ENCODE assay signal across 1 cellular context in genomic region chr1:236845830-236846229, GRCh38.
TF ChIP-seq lines count a peak whose summit lies in the region.

No MANE protein-coding gene starts in this region.

TF ChIP-seq in HepG2, 621 proteins besides CTCF, POLR2A, EP300 and RAD21 (continued from another document and continues in another):
- TF ChIP-seq ARID5B (CRISPR knock-in tag; IDR thresholded peaks at IDR 0.05): peak; percentile 74
- no peak for TF ChIP-seq TBP (CRISPR knock-in tag; IDR thresholded peaks at IDR 0.05)
- no peak for TF ChIP-seq ZNF598 (CRISPR knock-in tag; IDR thresholded peaks at IDR 0.05; ENCODE audit: borderline replicate concordance)
- no peak for TF ChIP-seq POGZ (CRISPR knock-in tag; IDR thresholded peaks at IDR 0.05)
- TF ChIP-seq HMG20A (CRISPR knock-in tag; IDR thresholded peaks at IDR 0.05; ENCODE audit: borderline replicate concordance): 0 out of 2 replicates have a peak, but pooled peaks have one; percentile 49
- no peak for TF ChIP-seq SAFB2 (CRISPR knock-in tag; IDR thresholded peaks at IDR 0.05; ENCODE audit: borderline replicate concordance, low read depth)
- TF ChIP-seq ZNF18 (CRISPR knock-in tag; IDR thresholded peaks at IDR 0.05; ENCODE audit: insufficient replicate concordance): no peak
- TF ChIP-seq FOSL2 (CRISPR knock-in tag; IDR thresholded peaks at IDR 0.05): 0 out of 2 replicates have a peak, but pooled peaks have one; percentile 14
- TF ChIP-seq ZSCAN20 (CRISPR knock-in tag; IDR thresholded peaks at IDR 0.05; ENCODE audit: borderline replicate concordance): no peak
- no peak for TF ChIP-seq ZMAT3 (CRISPR knock-in tag; conservative IDR thresholded peaks at IDR 0.05)
- no peak for TF ChIP-seq ZNF207 (IDR thresholded peaks at IDR 0.05; ENCODE audit: borderline replicate concordance)
- TF ChIP-seq SMAD9 (CRISPR knock-in tag; IDR thresholded peaks at IDR 0.05): no peak
- TF ChIP-seq ZNF577 (CRISPR knock-in tag; IDR thresholded peaks at IDR 0.05; ENCODE audit: borderline replicate concordance, low read depth): no peak
- TF ChIP-seq ZNF576 (CRISPR knock-in tag; IDR thresholded peaks at IDR 0.05): no peak
- no peak for TF ChIP-seq ZBTB8A (CRISPR knock-in tag; IDR thresholded peaks at IDR 0.05; ENCODE audit: borderline replicate concordance, low read depth)
- no peak for TF ChIP-seq RNF219 (CRISPR knock-in tag; IDR thresholded peaks at IDR 0.05)
- no peak for TF ChIP-seq ZNF558 (CRISPR knock-in tag; IDR thresholded peaks at IDR 0.05; ENCODE audit: borderline replicate concordance)
- TF ChIP-seq ZNF124 (CRISPR knock-in tag; IDR thresholded peaks at IDR 0.05): no peak
- TF ChIP-seq ZNF546 (CRISPR knock-in tag; conservative IDR thresholded peaks at IDR 0.05): no peak
- no peak for TF ChIP-seq ZBTB42 (CRISPR knock-in tag; IDR thresholded peaks at IDR 0.05)
- TF ChIP-seq ZNF432 (CRISPR knock-in tag; IDR thresholded peaks at IDR 0.05; ENCODE audit: borderline replicate concordance): no peak
- TF ChIP-seq FOXO1 (CRISPR knock-in tag; IDR thresholded peaks at IDR 0.05): no peak
- no peak for TF ChIP-seq RFX3 (CRISPR knock-in tag; IDR thresholded peaks at IDR 0.05)
- TF ChIP-seq MLX (CRISPR knock-in tag; IDR thresholded peaks at IDR 0.05): no peak
- TF ChIP-seq KAT8 (CRISPR knock-in tag; IDR thresholded peaks at IDR 0.05): no peak
- no peak for TF ChIP-seq FOXP1 (IDR thresholded peaks at IDR 0.05)
- TF ChIP-seq FOXP1 (CRISPR knock-in tag; IDR thresholded peaks at IDR 0.05): peak; percentile 57
- 0 out of 2 replicates have a peak, but pooled peaks have one; percentile 36 for TF ChIP-seq THRA (CRISPR knock-in tag; IDR thresholded peaks at IDR 0.05; ENCODE audit: borderline replicate concordance)
- TF ChIP-seq SKI (IDR thresholded peaks at IDR 0.05; ENCODE audit: partially characterized antibody): peak; percentile 92
- no peak for TF ChIP-seq EEA1 (CRISPR knock-in tag; IDR thresholded peaks at IDR 0.05; ENCODE audit: borderline replicate concordance)
- no peak for TF ChIP-seq EHMT2 (IDR thresholded peaks at IDR 0.05; ENCODE audit: borderline replicate concordance, low read depth, low read length)
- TF ChIP-seq SOX6 (IDR thresholded peaks at IDR 0.05): no peak
- peak; percentile 54 for TF ChIP-seq SOX6 (CRISPR knock-in tag; IDR thresholded peaks at IDR 0.05)
- no peak for TF ChIP-seq THAP8 (CRISPR knock-in tag; IDR thresholded peaks at IDR 0.05; ENCODE audit: borderline replicate concordance)
- 0 out of 2 replicates have a peak, but pooled peaks have one; percentile 27 for TF ChIP-seq CEBPB (IDR thresholded peaks at IDR 0.05; ENCODE audit: borderline replicate concordance, low read depth, low read length)
- TF ChIP-seq ZFP36L2 (CRISPR knock-in tag; IDR thresholded peaks at IDR 0.05): no peak
- no peak for TF ChIP-seq BHLHE40 (IDR thresholded peaks at IDR 0.05; ENCODE audit: low read length)
- TF ChIP-seq IRF2 (CRISPR knock-in tag; IDR thresholded peaks at IDR 0.05): no peak
- no peak for TF ChIP-seq KLF15 (CRISPR knock-in tag; IDR thresholded peaks at IDR 0.05; ENCODE audit: borderline replicate concordance)
- TF ChIP-seq AFF4 (CRISPR knock-in tag; IDR thresholded peaks at IDR 0.05): no peak
- TF ChIP-seq ZNF605 (CRISPR knock-in tag; IDR thresholded peaks at IDR 0.05): no peak
- no peak for TF ChIP-seq KDM5A (IDR thresholded peaks at IDR 0.05; ENCODE audit: borderline replicate concordance, low read length)
- TF ChIP-seq RXRB (CRISPR knock-in tag; IDR thresholded peaks at IDR 0.05; ENCODE audit: borderline replicate concordance): 0 out of 2 replicates have a peak, but pooled peaks have one; percentile 32
- no peak for TF ChIP-seq PHF8 (CRISPR knock-in tag; IDR thresholded peaks at IDR 0.05)
- no peak for TF ChIP-seq ZNF879 (CRISPR knock-in tag; IDR thresholded peaks at IDR 0.05)
- peak; percentile 55; the same call in 1 of the 2 replicates for TF ChIP-seq CEBPG (CRISPR knock-in tag; IDR thresholded peaks at IDR 0.05)
- TF ChIP-seq ZNF7 (CRISPR knock-in tag; IDR thresholded peaks at IDR 0.05): no peak
- TF ChIP-seq PBX2 (CRISPR knock-in tag; IDR thresholded peaks at IDR 0.05): no peak
- TF ChIP-seq GATAD2A (CRISPR knock-in tag; IDR thresholded peaks at IDR 0.05): peak; percentile 66
- no peak for TF ChIP-seq GLMP (CRISPR knock-in tag; IDR thresholded peaks at IDR 0.05; ENCODE audit: borderline replicate concordance)
